ENCODE assay signal across 24 cellular contexts in genomic region chr1:203142684-203143408, GRCh38. TPM values are rescaled to one million over a fixed set of nuclear protein-coding genes. Genes with fewer than 3 reads are reported as not detected.
DNase-seq lines count a peak whose midpoint lies in the region; ATAC-seq and TF ChIP-seq lines count a peak whose summit lies in the region.
"Had no signal": no experiment of that assay in that cellular context is flagged by ENCODE, and none has a peak within 500 bp of the region (broad histone marks: within the 10 kb centered on the region; RNA-seq: fewer than 3 reads in every experiment).

No MANE protein-coding gene starts in this region.

- no peak overlapping the region for H2BK15ac ChIP-seq in mesendoderm (replicated peaks; ENCODE audit: low read depth)

- H3K4me3 ChIP-seq in mesendoderm (ENCODE audit: low read length), result no peak overlapping the region
- H3K4me3 ChIP-seq: K562, left ventricle myocardium inferior, upper lobe of right lung had no signal

- no peak overlapping the region for H3K18ac ChIP-seq in mesendoderm (ENCODE audit: low read length)

- peak overlapping the region; percentile 91 for H3K23ac ChIP-seq in mesendoderm (ENCODE audit: low read length)

- H3K4me2 ChIP-seq in mesendoderm (ENCODE audit: low read length), result no peak overlapping the region

- H4K5ac ChIP-seq in mesendoderm (ENCODE audit: low read length), result no peak overlapping the region

- no peaks in the 10 kb centered on the region for H3K9me3 Mint-ChIP-seq in progenitor cell of endocrine pancreas (ENCODE audit: low read depth)
- H3K9me3 Mint-ChIP-seq in stimulated activated effector memory CD8-positive, alpha-beta T cell treated with anti-CD3 and anti-CD28 coated beads, Interleukin-12 subunit alpha, Interleukin-12 subunit beta, amount 100 ng/mL, for 72 hours, result no peaks in the 10 kb centered on the region
- H3K9me3 Mint-ChIP-seq: activated T-helper 2 cell treated with anti-CD3 and anti-CD28 coated beads, Interferon-gamma antibody, Interleukin-2, Interleukin-4, amounts not matched to agents 10 μg/mL and 5 μg/mL and 100 μg/mL, durations not matched to agents 14 hours and 24 hours and 36 hours had no signal

- peak overlapping the region; percentile 15 for H3K27ac ChIP-seq in mesendoderm (ENCODE audit: low read depth, low read length)
- H3K27ac ChIP-seq: left ventricle myocardium inferior, neutrophil, upper lobe of right lung had no signal

- DNase-seq in DMS153 (lab: John Stamatoyannopoulos, UW) (peak; percentile 97), NCI-H1436 (lab: John Stamatoyannopoulos, UW) (peak; percentile 99), NCI-H526 (lab: John Stamatoyannopoulos, UW) (peak; percentile 79 to 87), mesendoderm (no peak), progenitor cell of endocrine pancreas (ENCODE audit: low spot score, unreplicated experiment) (no peak), NK-92 (lab: John Stamatoyannopoulos, UW; ENCODE audit: unreplicated experiment) (no peak), KG1 (lab: John Stamatoyannopoulos, UW) (no peak)
- no peak for DNase-seq in stimulated activated effector memory CD8-positive, alpha-beta T cell treated with anti-CD3 and anti-CD28 coated beads, Interleukin-12 subunit alpha, Interleukin-12 subunit beta, amount 100 ng/mL, for 72 hours (ENCODE audit: low spot score in 2 of 2)
- DNase-seq: activated CD4-positive, CD25-positive, alpha-beta regulatory T cell treated with anti-CD3 and anti-CD28 coated beads, Interleukin-2, amount 50 U/mL, for 72 hours; DMS 273 treated with DMSO at 0.1 percent for 48 hours; left ventricle myocardium inferior; NCI-H1048; retina; RPMI8226; stimulated activated naive CD4-positive, alpha-beta T cell treated with Interleukin-2 at 50 U/mL for 16 hours; T1000; upper lobe of right lung had no signal

- peaks cover 5% of the 10 kb centered on the region for H3K27me3 Mint-ChIP-seq in progenitor cell of endocrine pancreas

- no peaks in the 10 kb centered on the region for H3K36me3 Mint-ChIP-seq in progenitor cell of endocrine pancreas (ENCODE audit: insufficient read depth)
- no peaks in the 10 kb centered on the region for H3K36me3 Mint-ChIP-seq in stimulated activated effector memory CD8-positive, alpha-beta T cell treated with anti-CD3 and anti-CD28 coated beads, Interleukin-12 subunit alpha, Interleukin-12 subunit beta, amount 100 ng/mL, for 72 hours

- no peaks in the 10 kb centered on the region for H3K27me3 ChIP-seq in mesendoderm (ENCODE audit: insufficient read depth, low read length, poor library complexity)
- H3K27me3 ChIP-seq: upper lobe of right lung had no signal

- WGBS in mesendoderm (ENCODE audit: extremely low coverage, insufficient coverage, low lambda C conversion rate), result no CpG with 5 or more reads among the region's 5 CpGs

- H3K4me1 Mint-ChIP-seq in progenitor cell of endocrine pancreas (ENCODE audit: low read depth), result peaks cover 2% of the 10 kb centered on the region
- H3K4me1 Mint-ChIP-seq in stimulated activated effector memory CD8-positive, alpha-beta T cell treated with anti-CD3 and anti-CD28 coated beads, Interleukin-12 subunit alpha, Interleukin-12 subunit beta, amount 100 ng/mL, for 72 hours, result no peaks in the 10 kb centered on the region

- TF ChIP-seq CTCF in progenitor cell of endocrine pancreas (IDR thresholded peaks at IDR 0.05; ENCODE audit: unreplicated experiment), result no peak

- H3K4me1 ChIP-seq in mesendoderm (ENCODE audit: control insufficient read depth, low read depth, low read length), result peaks cover 19% of the 10 kb centered on the region
- H3K4me1 ChIP-seq: upper lobe of right lung had no signal

- no peak overlapping the region for H2BK120ac ChIP-seq in mesendoderm (ENCODE audit: low read depth, low read length)

- H3K27ac Mint-ChIP-seq in progenitor cell of endocrine pancreas, result no peak overlapping the region
- H3K27ac Mint-ChIP-seq in stimulated activated effector memory CD8-positive, alpha-beta T cell treated with anti-CD3 and anti-CD28 coated beads, Interleukin-12 subunit alpha, Interleukin-12 subunit beta, amount 100 ng/mL, for 72 hours, result no peak overlapping the region
- H3K27ac Mint-ChIP-seq: activated T-helper 2 cell treated with anti-CD3 and anti-CD28 coated beads, Interferon-gamma antibody, Interleukin-2, Interleukin-4, amounts not matched to agents 10 μg/mL and 5 μg/mL and 100 μg/mL, durations not matched to agents 14 hours and 24 hours and 36 hours had no signal

- H2BK5ac ChIP-seq in mesendoderm (ENCODE audit: low read length), result no peak overlapping the region

- H4K8ac ChIP-seq in mesendoderm (ENCODE audit: low read depth, low read length), result no peak overlapping the region

- H3K79me1 ChIP-seq in mesendoderm (ENCODE audit: low read length), result peaks cover 8% of the 10 kb centered on the region

- no peak overlapping the region for H3K4ac ChIP-seq in mesendoderm (ENCODE audit: low read depth, low read length)

- no peaks in the 10 kb centered on the region for H3K36me3 ChIP-seq in mesendoderm (ENCODE audit: control insufficient read depth, insufficient read depth, low read length)
- H3K36me3 ChIP-seq: left ventricle myocardium inferior, neutrophil, upper lobe of right lung had no signal

- no peak overlapping the region for H3K4me3 Mint-ChIP-seq in progenitor cell of endocrine pancreas (ENCODE audit: low read depth)
- no peak overlapping the region for H3K4me3 Mint-ChIP-seq in stimulated activated effector memory CD8-positive, alpha-beta T cell treated with anti-CD3 and anti-CD28 coated beads, Interleukin-12 subunit alpha, Interleukin-12 subunit beta, amount 100 ng/mL, for 72 hours

- no peak for ATAC-seq in stimulated activated effector memory CD8-positive, alpha-beta T cell treated with anti-CD3 and anti-CD28 coated beads, Interleukin-12 subunit alpha, Interleukin-12 subunit beta, amount 100 ng/mL, for 72 hours
- ATAC-seq: esophagus mucosa, HCT116, K562, upper lobe of right lung had no signal

- H3K79me2 ChIP-seq in mesendoderm (ENCODE audit: control insufficient read depth, insufficient read depth, low read length), result no peaks in the 10 kb centered on the region

- H3K56ac ChIP-seq in mesendoderm (ENCODE audit: low read length), result peak overlapping the region; percentile 10

- H2AK5ac ChIP-seq in mesendoderm (ENCODE audit: low read length), result peak overlapping the region; percentile 24

- no peak overlapping the region for H3K9ac ChIP-seq in mesendoderm (ENCODE audit: low read length)

RNA-seq across cellular contexts. Expression of gene ADORA1, which starts 15.3 kb away (rescaled TPM):
- polyA plus RNA-seq in mesendoderm (2013, experiment 1 of 2), result 8.0 TPM
- polyA plus RNA-seq in mesendoderm (2013, experiment 2 of 2), result 8.0 TPM
- 0.14 and 0.16 TPM in 2 replicates for total RNA-seq in progenitor cell of endocrine pancreas
- total RNA-seq: activated T-helper 2 cell treated with anti-CD3 and anti-CD28 coated beads, Interferon-gamma antibody, Interleukin-2, Interleukin-4, amounts not matched to agents 10 μg/mL and 5 μg/mL and 100 μg/mL, durations not matched to agents 14 hours and 24 hours and 36 hours; dermis microvascular lymphatic vessel endothelial cell; K562 had no signal
- polyA plus RNA-seq: K562 had no signal

RNA-seq across cellular contexts. Expression of gene MYBPH, which starts 32.8 kb away (rescaled TPM):
- polyA plus RNA-seq in mesendoderm (2013, experiment 1 of 2), result not detected
- 0.04 TPM for polyA plus RNA-seq in mesendoderm (2013, experiment 2 of 2)
- not detected in 2 replicates for total RNA-seq in progenitor cell of endocrine pancreas
- total RNA-seq: activated T-helper 2 cell treated with anti-CD3 and anti-CD28 coated beads, Interferon-gamma antibody, Interleukin-2, Interleukin-4, amounts not matched to agents 10 μg/mL and 5 μg/mL and 100 μg/mL, durations not matched to agents 14 hours and 24 hours and 36 hours; dermis microvascular lymphatic vessel endothelial cell; esophagus mucosa; K562; left ventricle myocardium inferior; mucosa of gallbladder; upper lobe of right lung had no signal

RNA-seq across cellular contexts. Expression of gene CHI3L1, which starts 43.7 kb away (rescaled TPM):
- 0.22 TPM for polyA plus RNA-seq in mesendoderm (2013, experiment 1 of 2)
- polyA plus RNA-seq in mesendoderm (2013, experiment 2 of 2), result 0.20 TPM
- not detected in 2 replicates for total RNA-seq in progenitor cell of endocrine pancreas
- total RNA-seq: activated T-helper 2 cell treated with anti-CD3 and anti-CD28 coated beads, Interferon-gamma antibody, Interleukin-2, Interleukin-4, amounts not matched to agents 10 μg/mL and 5 μg/mL and 100 μg/mL, durations not matched to agents 14 hours and 24 hours and 36 hours; K562; left ventricle myocardium inferior had no signal
- polyA plus RNA-seq: K562 had no signal

RNA-seq across cellular contexts. Expression of gene MYOG, which starts 57.0 kb away (rescaled TPM):
- 0.13 TPM for polyA plus RNA-seq in mesendoderm (2013, experiment 1 of 2)
- polyA plus RNA-seq in mesendoderm (2013, experiment 2 of 2), result 0.08 TPM
- not detected in 2 replicates for total RNA-seq in progenitor cell of endocrine pancreas
- total RNA-seq: activated T-helper 2 cell treated with anti-CD3 and anti-CD28 coated beads, Interferon-gamma antibody, Interleukin-2, Interleukin-4, amounts not matched to agents 10 μg/mL and 5 μg/mL and 100 μg/mL, durations not matched to agents 14 hours and 24 hours and 36 hours; dermis microvascular lymphatic vessel endothelial cell; esophagus mucosa; K562; left ventricle myocardium inferior; mucosa of gallbladder; upper lobe of right lung had no signal
- polyA plus RNA-seq: K562 had no signal

Comparison
In these comparisons a context has a peak if more than half of its experiments do, and no peak if none do; other contexts are left out.
1. DNase-seq: peak in DMS153 (single experiment), NCI-H1436 (single experiment) and NCI-H526 (2 of 2); none in mesendoderm (single experiment), progenitor cell of endocrine pancreas (single experiment), NK-92 (single experiment), stimulated activated effector memory CD8-positive, alpha-beta T cell treated with anti-CD3 and anti-CD28 coated beads, Interleukin-12 subunit alpha, Interleukin-12 subunit beta, amount 100 ng/mL, for 72 hours (0 of 2) and KG1 (single experiment).